ENCODE assay signal across 9 cellular contexts in genomic region chr11:130118636-130119387, GRCh38. TPM values are rescaled to one million over a fixed set of nuclear protein-coding genes. Genes with fewer than 3 reads are reported as not detected.
A peak's percentile ranks its signal among the peaks of the same experiment; 100 is the strongest.
DNase-seq lines count a peak whose midpoint lies in the region; ATAC-seq and TF ChIP-seq lines count a peak whose summit lies in the region.
"Had no signal": no experiment of that assay in that cellular context is flagged by ENCODE, and none has a peak within 500 bp of the region (broad histone marks: within the 10 kb centered on the region; RNA-seq: fewer than 3 reads in every experiment).

No MANE protein-coding gene starts in this region.

- no peak for TF ChIP-seq CTCF in CD4-positive, alpha-beta T cell (IDR thresholded peaks at IDR 0.05)
- TF ChIP-seq CTCF in left ventricle myocardium inferior (IDR thresholded peaks at IDR 0.05; ENCODE audit: borderline replicate concordance): no peak

- H3K9me3 ChIP-seq in CD4-positive, alpha-beta T cell (ENCODE audit: control insufficient read depth, low read length): no peaks in the 10 kb centered on the region
- H3K9me3 ChIP-seq in left ventricle myocardium inferior (replicated peaks): no peaks in the 10 kb centered on the region

- peaks cover 36% of the 10 kb centered on the region for H3K36me3 Mint-ChIP-seq in CD4-positive, alpha-beta T cell (ENCODE audit: low read depth)
- peaks cover 22% of the 10 kb centered on the region for H3K36me3 Mint-ChIP-seq in activated T-cell treated with anti-CD3 and anti-CD28 coated beads, Interleukin-2, amount 50 U/mL, for 4 hours (ENCODE audit: insufficient read depth)

- H3K4me3 Mint-ChIP-seq in CD4-positive, alpha-beta T cell: peak overlapping the region; percentile 1
- H3K4me3 Mint-ChIP-seq in activated T-cell treated with anti-CD3 and anti-CD28 coated beads, Interleukin-2, amount 50 U/mL, for 4 hours: no peak overlapping the region
- H3K4me3 Mint-ChIP-seq: dendritic cell treated with granulocyte-macrophage colony-stimulating factor and Interleukin-4, amounts not matched to agents 40 ng/mL and 50 ng/mL, for 4 days had no signal

- peak in 2 of 10 experiments; percentile 11 to 13 for DNase-seq in CD4-positive, alpha-beta T cell
- DNase-seq in GM19240 (ENCODE audit: insufficient read length, low spot score) (peak; percentile 7), left ventricle myocardium inferior (no peak), dedifferentiated amniotic fluid mesenchymal stem cell (ENCODE audit: extremely low spot score) (no peak), superior temporal gyrus (ENCODE audit: extremely low spot score) (no peak)
- DNase-seq in activated T-cell treated with anti-CD3 and anti-CD28 coated beads, Interleukin-2, amount 50 U/mL, for 4 hours: peak; percentile 12

- POLR2A ChIA-PET in CD4-positive, alpha-beta T cell (lab: Charles Lee): interaction anchor here (0.8 to 1.0 kb wide), 2 partner anchors 115 to 1274 kb away, joined by 4 to 5 read pairs; no protein-coding TSS in a partner anchor

- CTCF ChIA-PET in CD4-positive, alpha-beta T cell (lab: Charles Lee): interaction anchor here (1.3 to 1.4 kb wide), 2 partner anchors 9 to 13 kb away, joined by 3 to 4 read pairs; no protein-coding TSS in a partner anchor

- H3K4me3 ChIP-seq in left ventricle myocardium inferior: no peak overlapping the region

- no peak overlapping the region for H3K27ac Mint-ChIP-seq in CD4-positive, alpha-beta T cell
- H3K27ac Mint-ChIP-seq: dendritic cell treated with granulocyte-macrophage colony-stimulating factor and Interleukin-4, amounts not matched to agents 40 ng/mL and 50 ng/mL, for 4 days had no signal

- peaks cover 68% of the 10 kb centered on the region for H3K4me1 ChIP-seq in left ventricle myocardium inferior

- no peaks in the 10 kb centered on the region for H3K9me3 Mint-ChIP-seq in CD4-positive, alpha-beta T cell
- no peaks in the 10 kb centered on the region for H3K9me3 Mint-ChIP-seq in activated T-cell treated with anti-CD3 and anti-CD28 coated beads, Interleukin-2, amount 50 U/mL, for 4 hours
- H3K9me3 Mint-ChIP-seq: dendritic cell treated with granulocyte-macrophage colony-stimulating factor and Interleukin-4, amounts not matched to agents 40 ng/mL and 50 ng/mL, for 4 days had no signal

- peaks cover 22% of the 10 kb centered on the region for H3K36me3 ChIP-seq in left ventricle myocardium inferior

- peaks cover 44% of the 10 kb centered on the region for H3K4me1 Mint-ChIP-seq in CD4-positive, alpha-beta T cell (ENCODE audit: low read depth)
- peaks cover 46% of the 10 kb centered on the region for H3K4me1 Mint-ChIP-seq in activated T-cell treated with anti-CD3 and anti-CD28 coated beads, Interleukin-2, amount 50 U/mL, for 4 hours (ENCODE audit: low read depth)

- no peak overlapping the region for H3K27ac ChIP-seq in CD4-positive, alpha-beta T cell (ENCODE audit: low read depth, low read length)
- no peak overlapping the region for H3K27ac ChIP-seq in left ventricle myocardium inferior (replicated peaks)

- no peaks in the 10 kb centered on the region for H3K27me3 Mint-ChIP-seq in CD4-positive, alpha-beta T cell
- no peaks in the 10 kb centered on the region for H3K27me3 Mint-ChIP-seq in activated T-cell treated with anti-CD3 and anti-CD28 coated beads, Interleukin-2, amount 50 U/mL, for 4 hours (ENCODE audit: low read depth)

- H3K27me3 ChIP-seq in CD4-positive, alpha-beta T cell (ENCODE audit: control insufficient read depth, insufficient read depth, low read length): no peaks in the 10 kb centered on the region
- no peaks in the 10 kb centered on the region for H3K27me3 ChIP-seq in left ventricle myocardium inferior (ENCODE audit: low read depth)

- peak; percentile 74 for ATAC-seq in CD4-positive, alpha-beta T cell (ENCODE audit: poor library complexity)
- ATAC-seq in HG03196 (IDR thresholded peaks at IDR 0.05; ENCODE audit: unreplicated experiment) (peak; percentile 79), HG03175 (IDR thresholded peaks at IDR 0.05; ENCODE audit: unreplicated experiment) (no peak)
- ATAC-seq in activated T-cell treated with anti-CD3 and anti-CD28 coated beads, Interleukin-2, amount 50 U/mL, for 4 hours: peak; percentile 54 to 61

- intact Hi-C loops in CD4-positive, alpha-beta T cell (cut with DNase I, micrococcal nuclease): no loop called here
- intact Hi-C loops in left ventricle myocardium inferior (cut with micrococcal nuclease): no loop called here

RNA-seq across cellular contexts. Expression of gene ST14, which starts 40.8 kb away (rescaled TPM):
- total RNA-seq in CD4-positive, alpha-beta T cell: under 1 TPM; 0.25 to 0.31 TPM
- total RNA-seq in activated T-cell treated with anti-CD3 and anti-CD28 coated beads, Interleukin-2, amount 50 U/mL, for 4 hours: under 1 TPM; 0.21 to 0.30 (median 0.28) TPM
- 1.0 TPM for total RNA-seq in left ventricle myocardium inferior

RNA-seq across cellular contexts. Expression of gene APLP2, which starts 49.1 kb away (rescaled TPM):
- 10 to 100 TPM; 28.8 to 29.5 TPM for total RNA-seq in CD4-positive, alpha-beta T cell
- 10 to 100 TPM; 53.5 to 70.6 (median 60.4) TPM for total RNA-seq in activated T-cell treated with anti-CD3 and anti-CD28 coated beads, Interleukin-2, amount 50 U/mL, for 4 hours
- total RNA-seq in left ventricle myocardium inferior: 325 TPM

Comparison
In these comparisons a context has a peak if more than half of its experiments do, and no peak if none do; other contexts are left out.
1. DNase-seq: peak in GM19240 (single experiment) and activated T-cell treated with anti-CD3 and anti-CD28 coated beads, Interleukin-2, amount 50 U/mL, for 4 hours (single experiment); none in left ventricle myocardium inferior (single experiment), dedifferentiated amniotic fluid mesenchymal stem cell (single experiment) and superior temporal gyrus (single experiment).